Comparison of ENCODE assay signal across 2 cellular contexts in genomic region chr13:27338207-27338606, GRCh38.
TF ChIP-seq lines count a peak whose summit lies in the region.

No MANE protein-coding gene starts in this region.

TF ChIP-seq in HEK293, 187 proteins besides CTCF, POLR2A, EP300 and RAD21:
- TF ChIP-seq ZBTB49 (tag by site-specific recombination; IDR thresholded peaks at IDR 0.05; ENCODE audit: low read depth) (no peak), ZNF280C (tag by site-specific recombination; IDR thresholded peaks at IDR 0.05) (no peak), ZNF148 (tag by site-specific recombination; IDR thresholded peaks at IDR 0.05; ENCODE audit: borderline replicate concordance) (peak; percentile 57; the same call in 1 of the 2 replicates), ZNF18 (tag by site-specific recombination; IDR thresholded peaks at IDR 0.05) (peak; percentile 70), SCRT2 (tag by site-specific recombination; IDR thresholded peaks at IDR 0.05) (no peak), ZNF37A (tag by site-specific recombination; IDR thresholded peaks at IDR 0.05) (no peak), MZF1 (tag by site-specific recombination; IDR thresholded peaks at IDR 0.05; ENCODE audit: borderline replicate concordance) (no peak), REPIN1 (tag by site-specific recombination; IDR thresholded peaks at IDR 0.05; ENCODE audit: low read depth) (no peak)

TF ChIP-seq in H1, 55 proteins besides CTCF, POLR2A, EP300 and RAD21:
- TF ChIP-seq GTF2F1 (IDR thresholded peaks at IDR 0.05; ENCODE audit: borderline replicate concordance, low read depth, low read length) = no peak
- no peak for TF ChIP-seq USF2 (IDR thresholded peaks at IDR 0.05; ENCODE audit: low read length)
- no peak for TF ChIP-seq KDM1A (IDR thresholded peaks at IDR 0.05; ENCODE audit: borderline replicate concordance, low read length)
- no peak for TF ChIP-seq KDM5A (IDR thresholded peaks at IDR 0.05; ENCODE audit: low read length)
- TF ChIP-seq MAFK (IDR thresholded peaks at IDR 0.05; ENCODE audit: low read depth, low read length) = no peak
- TF ChIP-seq TEAD4 (IDR thresholded peaks at IDR 0.05; ENCODE audit: low read depth, low read length) = no peak
- no peak for TF ChIP-seq KDM4A (IDR thresholded peaks at IDR 0.05; ENCODE audit: low read depth, low read length, severe bottlenecking)
- no peak for TF ChIP-seq NANOG (IDR thresholded peaks at IDR 0.05; ENCODE audit: insufficient read depth, low read depth, low read length, poor library complexity, severe bottlenecking)
- no peak for TF ChIP-seq RBBP5 (IDR thresholded peaks at IDR 0.05; ENCODE audit: borderline replicate concordance, low read depth, low read length)
- no peak for TF ChIP-seq JUN (IDR thresholded peaks at IDR 0.05; ENCODE audit: low read depth, low read length)
- no peak for TF ChIP-seq RNF2 (IDR thresholded peaks at IDR 0.05; ENCODE audit: borderline replicate concordance, low read depth, low read length, missing control alignments, poor library complexity, severe bottlenecking)
- TF ChIP-seq BRCA1 (IDR thresholded peaks at IDR 0.05; ENCODE audit: low read depth, low read length) = no peak
- no peak for TF ChIP-seq EGR1 (IDR thresholded peaks at IDR 0.05; ENCODE audit: borderline replicate concordance, low read depth, low read length)
- no peak for TF ChIP-seq POLR2AphosphoS5 (IDR thresholded peaks at IDR 0.05; ENCODE audit: low read depth, low read length)
- no peak for TF ChIP-seq TAF1 (IDR thresholded peaks at IDR 0.05; ENCODE audit: low read depth, low read length)
- no peak for TF ChIP-seq TBP (IDR thresholded peaks at IDR 0.05; ENCODE audit: low read depth, low read length)
- no peak for TF ChIP-seq CHD2 (IDR thresholded peaks at IDR 0.05; ENCODE audit: low read length)
- no peak for TF ChIP-seq MAX (IDR thresholded peaks at IDR 0.05)
